19 cellular contexts compared by ENCODE assay signal in genomic region chr17:73939808-73940207, GRCh38.
"Had no signal": no experiment of that assay in that cellular context is flagged by ENCODE, and none has a peak within 500 bp of the region (broad histone marks: within the 10 kb centered on the region; RNA-seq: fewer than 3 reads in every experiment).

No MANE protein-coding gene starts in this region.

- H3K4me1 ChIP-seq: heart left ventricle, transverse colon had no signal

- H3K9me3 ChIP-seq: heart left ventricle, right lobe of liver, transverse colon had no signal

- H3K27ac ChIP-seq: heart left ventricle, right lobe of liver, skin epidermis, transverse colon, VCaP had no signal

- H3K9me3 Mint-ChIP-seq: activated naive CD4-positive, alpha-beta T cell treated with anti-CD3 and anti-CD28 coated beads, Interleukin-2, amount 10 ng/mL, durations not matched to agents 7 days and 5 days; nephron; stimulated activated naive B cell treated with anti-CD40 and anti-IgM and Interleukin-4, amounts not matched to agents 10 μg/mL and 1 μg/mL and 100 μg/mL, for 72 hours; T-helper 2 cell treated with Interferon-gamma antibody and Interleukin-4, amounts not matched to agents 5 μg/mL and 100 μg/mL, for 36 hours had no signal

- H3K4me3 ChIP-seq: heart left ventricle, right lobe of liver, skin epidermis, transverse colon had no signal

- ATAC-seq: activated CD4-positive, CD25-positive, alpha-beta regulatory T cell treated with anti-CD3 and anti-CD28 coated beads, Interleukin-2, amount 50 U/mL, for 24 hours; heart left ventricle; left ventricle myocardium superior; right lobe of liver; stimulated activated naive B cell treated with anti-CD40 and anti-IgM and Interleukin-4, amounts not matched to agents 10 μg/mL and 1 μg/mL and 100 μg/mL, for 72 hours had no signal

- DNase-seq: activated CD4-positive, alpha-beta T cell treated with anti-CD3 and anti-CD28 coated beads, Interleukin-2, amount 50 U/mL, for 1 hour; activated effector memory CD4-positive, alpha-beta T cell treated with anti-CD3 and anti-CD28 coated beads, Interleukin-2, amount 50 U/mL, for 16 hours; activated naive CD4-positive, alpha-beta T cell treated with anti-CD3 and anti-CD28 coated beads, Interleukin-2, amount 10 ng/mL, durations not matched to agents 7 days and 5 days; activated T-cell treated with anti-CD3 and anti-CD28 coated beads for 4 hours; amygdala; cerebellar nuclear complex; cortex of kidney; heart left ventricle; left ventricle myocardium superior; nucleus accumbens; right lobe of liver; stimulated activated CD4-positive, alpha-beta T cell treated with anti-CD3 and anti-CD28 coated beads, Interleukin-1b, Interleukin-23, amount 100 ng/mL, for 48 hours; stimulated activated naive B cell treated with anti-CD40 and anti-IgM and Interleukin-4, amounts not matched to agents 10 μg/mL and 1 μg/mL and 100 μg/mL, for 72 hours; transverse colon had no signal

- H3K27me3 ChIP-seq: right lobe of liver had no signal

- H3K4me1 Mint-ChIP-seq: activated naive CD4-positive, alpha-beta T cell treated with anti-CD3 and anti-CD28 coated beads, Interleukin-2, amount 10 ng/mL, durations not matched to agents 7 days and 5 days; stimulated activated naive B cell treated with anti-CD40 and anti-IgM and Interleukin-4, amounts not matched to agents 10 μg/mL and 1 μg/mL and 100 μg/mL, for 72 hours had no signal

- H3K36me3 ChIP-seq: heart left ventricle, right lobe of liver, transverse colon had no signal

- H3K4me3 Mint-ChIP-seq: activated naive CD4-positive, alpha-beta T cell treated with anti-CD3 and anti-CD28 coated beads, Interleukin-2, amount 10 ng/mL, durations not matched to agents 7 days and 5 days; nephron; stimulated activated naive B cell treated with anti-CD40 and anti-IgM and Interleukin-4, amounts not matched to agents 10 μg/mL and 1 μg/mL and 100 μg/mL, for 72 hours; T-helper 2 cell treated with Interferon-gamma antibody and Interleukin-4, amounts not matched to agents 5 μg/mL and 100 μg/mL, for 36 hours had no signal

- H3K27ac Mint-ChIP-seq: activated naive CD4-positive, alpha-beta T cell treated with anti-CD3 and anti-CD28 coated beads, Interleukin-2, amount 10 ng/mL, durations not matched to agents 7 days and 5 days; nephron; stimulated activated naive B cell treated with anti-CD40 and anti-IgM and Interleukin-4, amounts not matched to agents 10 μg/mL and 1 μg/mL and 100 μg/mL, for 72 hours; T-helper 2 cell treated with Interferon-gamma antibody and Interleukin-4, amounts not matched to agents 5 μg/mL and 100 μg/mL, for 36 hours had no signal

- H3K36me3 Mint-ChIP-seq: activated naive CD4-positive, alpha-beta T cell treated with anti-CD3 and anti-CD28 coated beads, Interleukin-2, amount 10 ng/mL, durations not matched to agents 7 days and 5 days; stimulated activated naive B cell treated with anti-CD40 and anti-IgM and Interleukin-4, amounts not matched to agents 10 μg/mL and 1 μg/mL and 100 μg/mL, for 72 hours had no signal
